ENCODE assay signal across 20 cellular contexts in the genomic region with DNA sequence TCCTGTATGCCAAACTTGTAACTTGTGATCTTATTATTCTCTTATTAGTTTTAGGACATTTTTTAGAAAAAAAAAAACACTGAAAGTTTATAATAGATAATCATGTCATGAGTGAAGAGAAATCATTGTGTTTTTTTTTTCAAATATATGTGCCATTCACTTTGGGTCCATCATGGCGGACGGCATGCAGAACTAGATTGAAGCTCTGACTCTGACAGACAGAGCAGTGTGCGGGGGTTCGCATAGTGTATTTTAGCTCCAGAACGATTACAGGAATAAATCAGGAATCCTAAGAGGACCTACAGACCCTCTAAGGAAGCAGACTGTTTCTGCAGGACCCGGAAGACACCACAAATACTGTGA.
"Had no signal": no experiment of that assay in that cellular context is flagged by ENCODE, and none has a peak within 500 bp of the region (broad histone marks: within the 10 kb centered on the region; RNA-seq: fewer than 3 reads in every experiment).

No MANE protein-coding gene starts in this region.

- H3K27me3 Mint-ChIP-seq: activated CD4-positive, alpha-beta memory T cell treated with anti-CD3 and anti-CD28 coated beads for 36 hours; activated T-cell treated with anti-CD3 and anti-CD28 coated beads, Interleukin-2, amount 50 U/mL, for 24 hours; stimulated activated naive CD8-positive, alpha-beta T cell treated with anti-CD3 and anti-CD28 coated beads, Interleukin-15, Interleukin-2, amounts not matched to agents 100 ng/mL and 50 ng/mL, for 24 hours had no signal

- H3K36me3 Mint-ChIP-seq: activated CD4-positive, alpha-beta memory T cell treated with anti-CD3 and anti-CD28 coated beads for 36 hours; natural killer cell had no signal

- H3K9me3 ChIP-seq: neutrophil, upper lobe of right lung had no signal

- H3K4me3 ChIP-seq: dorsolateral prefrontal cortex, gastroesophageal sphincter, heart right ventricle, left lung, upper lobe of right lung had no signal

- H3K36me3 ChIP-seq: gastroesophageal sphincter, heart right ventricle, left lung, neutrophil, upper lobe of right lung had no signal

- DNase-seq: activated CD4-positive, alpha-beta memory T cell treated with anti-CD3 and anti-CD28 coated beads for 36 hours; activated CD4-positive, alpha-beta T cell treated with anti-CD3 and anti-CD28 coated beads for 1 hour; activated effector memory CD4-positive, alpha-beta T cell treated with Interleukin-2 at 50 U/mL for 16 hours; activated naive CD4-positive, alpha-beta T cell treated with anti-CD3 and anti-CD28 coated beads, Interleukin-2, amount 50 U/mL, for 16 hours; activated T-cell treated with anti-CD3 and anti-CD28 coated beads, Interleukin-2, amount 50 U/mL, for 24 hours; dorsolateral prefrontal cortex; erythroblast; heart right ventricle; left lung; mesendoderm; natural killer cell; stimulated activated CD4-positive, alpha-beta T cell treated with anti-CD3 and anti-CD28 coated beads, Interleukin-15, amount 100 ng/mL, for 24 hours; stimulated activated CD4-positive, alpha-beta T cell treated with anti-CD3 and anti-CD28 coated beads, Interleukin-4, amount 100 ng/mL, for 24 hours; stimulated activated CD8-positive, alpha-beta memory T cell treated with anti-CD3 and anti-CD28 coated beads, Interleukin-4, amount 100 ng/mL, for 48 hours; T1000; upper lobe of right lung had no signal

- H3K4me3 Mint-ChIP-seq: activated CD4-positive, alpha-beta memory T cell treated with anti-CD3 and anti-CD28 coated beads for 36 hours; activated T-cell treated with anti-CD3 and anti-CD28 coated beads, Interleukin-2, amount 50 U/mL, for 24 hours; natural killer cell; stimulated activated naive CD8-positive, alpha-beta T cell treated with anti-CD3 and anti-CD28 coated beads, Interleukin-15, Interleukin-2, amounts not matched to agents 100 ng/mL and 50 ng/mL, for 24 hours had no signal

- H3K27ac Mint-ChIP-seq: activated CD4-positive, alpha-beta memory T cell treated with anti-CD3 and anti-CD28 coated beads for 36 hours; activated T-cell treated with anti-CD3 and anti-CD28 coated beads, Interleukin-2, amount 50 U/mL, for 24 hours; natural killer cell; stimulated activated naive CD8-positive, alpha-beta T cell treated with anti-CD3 and anti-CD28 coated beads, Interleukin-15, Interleukin-2, amounts not matched to agents 100 ng/mL and 50 ng/mL, for 24 hours had no signal

- FAIRE-seq: islet of Langerhans had no signal

- ATAC-seq: gastroesophageal sphincter, heart right ventricle, left lung, natural killer cell had no signal

- H3K4me1 ChIP-seq: gastroesophageal sphincter, heart right ventricle, left lung, upper lobe of right lung had no signal

- H3K27ac ChIP-seq: dorsolateral prefrontal cortex, gastroesophageal sphincter, heart right ventricle, left lung, neutrophil, upper lobe of right lung had no signal

- H3K27me3 ChIP-seq: dorsolateral prefrontal cortex, gastroesophageal sphincter, heart right ventricle, left lung, neutrophil, upper lobe of right lung had no signal

- H3K4me1 Mint-ChIP-seq: natural killer cell had no signal
